In the genomic region with DNA sequence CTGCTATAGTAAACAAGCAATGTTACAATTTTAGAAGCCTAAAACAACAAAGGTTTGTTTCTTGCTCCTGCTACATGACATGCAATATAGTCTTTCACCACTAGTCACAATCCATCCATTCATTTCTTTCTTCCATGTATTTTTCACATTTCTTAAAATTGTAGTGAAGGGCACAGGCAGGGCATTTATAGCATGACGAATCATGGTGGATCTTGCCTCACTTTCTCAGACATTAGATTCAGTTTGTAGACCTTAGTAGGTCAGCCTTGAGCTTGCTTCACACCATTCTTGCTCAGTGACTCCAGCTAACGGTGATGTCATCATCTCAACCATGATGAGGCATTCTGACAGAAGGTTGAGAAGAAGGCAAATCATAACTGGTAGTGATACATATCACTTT, we compare ENCODE assay signal across 12 cellular contexts.
A peak's percentile ranks its signal among the peaks of the same experiment; 100 is the strongest.
DNase-seq lines count a peak whose midpoint lies in the region; ATAC-seq and TF ChIP-seq lines count a peak whose summit lies in the region.
"Had no signal": no experiment of that assay in that cellular context is flagged by ENCODE, and none has a peak within 500 bp of the region (broad histone marks: within the 10 kb centered on the region; RNA-seq: fewer than 3 reads in every experiment).

No MANE protein-coding gene starts in this region.

- H3K27ac ChIP-seq in SK-N-SH (ENCODE audit: low read depth in 2 of 2, low read length in 1 of 2) = no peak overlapping the region
- no peak overlapping the region for H3K27ac ChIP-seq in endodermal cell (ENCODE audit: low read depth, low read length)
- H3K27ac ChIP-seq in caudate nucleus (ENCODE audit: low read depth, low read length) = no peak overlapping the region
- H3K27ac ChIP-seq: A549, skin epidermis had no signal

- POLR2A ChIA-PET in SK-N-SH (lab: Yijun Ruan, JAX) = no interaction called here

- DNase-seq in SK-N-SH (no peak), M059J (ENCODE audit: low read depth) (peak; percentile 61), endodermal cell (no peak), type B pancreatic cell (ENCODE audit: extremely low spot score, unreplicated experiment) (no peak), caudate nucleus (lab: John Stamatoyannopoulos, UW) (no peak), ureter (ENCODE audit: low spot score) (no peak)
- DNase-seq in effector CD8-positive, alpha-beta T cell (lab: John Stamatoyannopoulos, UW) = no peak
- DNase-seq: activated CD8-positive, alpha-beta memory T cell treated with anti-CD3 and anti-CD28 coated beads, Interleukin-2, amount 10 ng/mL, durations not matched to agents 7 days and 5 days; T-cell had no signal

- no peaks in the 10 kb centered on the region for H3K79me2 ChIP-seq in SK-N-SH (ENCODE audit: insufficient read depth)

- H3K36me3 ChIP-seq in SK-N-SH (replicated peaks in 1 of 2; ENCODE audit: control insufficient read depth in 1 of 2, insufficient read depth in 2 of 2, low read length in 1 of 2) (no peaks in the 10 kb centered on the region), endodermal cell (ENCODE audit: control insufficient read depth, insufficient read depth, low read length) (no peaks in the 10 kb centered on the region)

- no peak for ATAC-seq in SK-N-SH treated with all-trans-retinoic acid at 6 μM for 48 hours
- ATAC-seq: A549; activated CD8-positive, alpha-beta memory T cell treated with anti-CD3 and anti-CD28 coated beads, Interleukin-2, amount 10 ng/mL, durations not matched to agents 7 days and 5 days; T-cell had no signal

- H3K27ac Mint-ChIP-seq in endodermal cell (no peak overlapping the region), type B pancreatic cell (no peak overlapping the region)
- H3K27ac Mint-ChIP-seq: activated CD8-positive, alpha-beta memory T cell treated with anti-CD3 and anti-CD28 coated beads, Interleukin-2, amount 10 ng/mL, durations not matched to agents 7 days and 5 days; T-cell had no signal

- H3K4me1 Mint-ChIP-seq in endodermal cell (peaks cover 15% of the 10 kb centered on the region), type B pancreatic cell (ENCODE audit: unreplicated experiment) (peaks cover 3% of the 10 kb centered on the region)
- H3K4me1 Mint-ChIP-seq: activated CD8-positive, alpha-beta memory T cell treated with anti-CD3 and anti-CD28 coated beads, Interleukin-2, amount 10 ng/mL, durations not matched to agents 7 days and 5 days; T-cell had no signal

- no peaks in the 10 kb centered on the region for H3F3A ChIP-seq in SK-N-SH (replicated peaks; ENCODE audit: insufficient read depth)

- H3K4me2 ChIP-seq in SK-N-SH = no peak overlapping the region
- H3K4me2 ChIP-seq: A549 had no signal

- TF ChIP-seq CTCF in SK-N-SH (IDR thresholded peaks at IDR 0.05) = peak; percentile 25; the same call in 1 of the 2 replicates
- peak; percentile 67 for TF ChIP-seq CTCF in endodermal cell (conservative IDR thresholded peaks at IDR 0.05)
- TF ChIP-seq CTCF in type B pancreatic cell (conservative IDR thresholded peaks at IDR 0.05) = peak; percentile 64

- H3K9me3 Mint-ChIP-seq in endodermal cell (no peaks in the 10 kb centered on the region), type B pancreatic cell (no peaks in the 10 kb centered on the region)

- H3K4me3 Mint-ChIP-seq in endodermal cell = no peak overlapping the region
- H3K4me3 Mint-ChIP-seq in type B pancreatic cell = no peak overlapping the region
- H3K4me3 Mint-ChIP-seq: activated CD8-positive, alpha-beta memory T cell treated with anti-CD3 and anti-CD28 coated beads, Interleukin-2, amount 10 ng/mL, durations not matched to agents 7 days and 5 days; T-cell had no signal

- no peak for TF ChIP-seq EP300 in SK-N-SH (IDR thresholded peaks at IDR 0.05; ENCODE audit: borderline replicate concordance in 1 of 2, low read depth in 1 of 2, low read length in 1 of 2)

- CTCF ChIA-PET in SK-N-SH (lab: Yijun Ruan, JAX) = interaction anchor here (0.9 kb wide), 1 partner anchor 15 kb away, joined by 4 read pairs; no protein-coding TSS in a partner anchor

- H3K9ac ChIP-seq in SK-N-SH (no peak overlapping the region), endodermal cell (ENCODE audit: extremely low read depth, low read length, poor library complexity, severe bottlenecking) (no peak overlapping the region)

- 23% methylated on average over 2 of the region's 2 CpGs for WGBS in SK-N-SH (ENCODE audit: low lambda C conversion rate)
- WGBS in endodermal cell (ENCODE audit: insufficient coverage in 1 of 2, insufficient read length in 1 of 2), 2 experiments = 45 to 50% methylated on average over 2 of the region's 2 CpGs

- no peak overlapping the region for H3K4me3 ChIP-seq in SK-N-SH (ENCODE audit: low read depth in 2 of 2, low read length in 1 of 2)
- H3K4me3 ChIP-seq in endodermal cell (ENCODE audit: low read length) = no peak overlapping the region
- H3K4me3 ChIP-seq: A549, skin epidermis had no signal

- H3K27me3 ChIP-seq in SK-N-SH (ENCODE audit: insufficient read depth) (no peaks in the 10 kb centered on the region), endodermal cell (ENCODE audit: control insufficient read depth, insufficient read depth, low read length, poor library complexity, severe bottlenecking) (no peaks in the 10 kb centered on the region)

- H3K9me3 ChIP-seq in SK-N-SH (no peaks in the 10 kb centered on the region), endodermal cell (ENCODE audit: control insufficient read depth, low read length) (no peaks in the 10 kb centered on the region)
- H3K9me3 ChIP-seq: A549 had no signal

- H3K27me3 Mint-ChIP-seq in endodermal cell (ENCODE audit: insufficient read depth) (no peaks in the 10 kb centered on the region), type B pancreatic cell (no peaks in the 10 kb centered on the region)
- H3K27me3 Mint-ChIP-seq: activated CD8-positive, alpha-beta memory T cell treated with anti-CD3 and anti-CD28 coated beads, Interleukin-2, amount 10 ng/mL, durations not matched to agents 7 days and 5 days; T-cell had no signal

- H3K36me3 Mint-ChIP-seq in endodermal cell (ENCODE audit: low read depth) = peaks cover 3% of the 10 kb centered on the region
- no peaks in the 10 kb centered on the region for H3K36me3 Mint-ChIP-seq in type B pancreatic cell
- H3K36me3 Mint-ChIP-seq: activated CD8-positive, alpha-beta memory T cell treated with anti-CD3 and anti-CD28 coated beads, Interleukin-2, amount 10 ng/mL, durations not matched to agents 7 days and 5 days; T-cell had no signal

- H3K4me1 ChIP-seq in SK-N-SH (ENCODE audit: control insufficient read depth in 1 of 2, insufficient read depth in 2 of 2, low read depth in 1 of 2, low read length in 1 of 2) = no peaks in the 10 kb centered on the region
- no peaks in the 10 kb centered on the region for H3K4me1 ChIP-seq in endodermal cell (ENCODE audit: control insufficient read depth, insufficient read depth, low read length)
- H3K4me1 ChIP-seq: A549 had no signal

- H2AFZ ChIP-seq in SK-N-SH (ENCODE audit: low read depth) = no peak overlapping the region

- no peaks in the 10 kb centered on the region for H4K20me1 ChIP-seq in SK-N-SH (ENCODE audit: insufficient read depth)

- H3K9me2 ChIP-seq in SK-N-SH = no peaks in the 10 kb centered on the region

- no peak for TF ChIP-seq RAD21 in SK-N-SH (IDR thresholded peaks at IDR 0.05; ENCODE audit: low read length)

TF ChIP-seq in SK-N-SH, 30 proteins besides CTCF, POLR2A, EP300 and RAD21 (continues in another document):
- TF ChIP-seq, protein P1, sequence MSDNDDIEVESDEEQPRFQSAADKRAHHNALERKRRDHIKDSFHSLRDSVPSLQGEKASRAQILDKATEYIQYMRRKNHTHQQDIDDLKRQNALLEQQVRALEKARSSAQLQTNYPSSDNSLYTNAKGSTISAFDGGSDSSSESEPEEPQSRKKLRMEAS (IDR thresholded peaks at IDR 0.05; ENCODE audit: low read depth) = no peak
- TF ChIP-seq CHD2 (IDR thresholded peaks at IDR 0.05; ENCODE audit: low read length, partially characterized antibody) = no peak
- no peak for TF ChIP-seq TCF12 (IDR thresholded peaks at IDR 0.05)
- no peak for TF ChIP-seq JUND (IDR thresholded peaks at IDR 0.05)
- no peak for TF ChIP-seq FOXM1 (IDR thresholded peaks at IDR 0.05; ENCODE audit: low read depth)
- TF ChIP-seq POLR2AphosphoS5 (IDR thresholded peaks at IDR 0.05; ENCODE audit: low read depth, low read length) = no peak

TF ChIP-seq in SK-N-SH treated with all-trans-retinoic acid at 6 μM for 48 hours, 23 proteins besides CTCF, POLR2A, EP300 and RAD21:
- TF ChIP-seq ARNTL (CRISPR knock-in tag; IDR thresholded peaks at IDR 0.05; ENCODE audit: borderline replicate concordance, low read depth) (no peak), OSR1 (CRISPR knock-in tag; IDR thresholded peaks at IDR 0.05) (no peak), RARB (CRISPR knock-in tag; IDR thresholded peaks at IDR 0.05) (no peak), CSDC2 (CRISPR knock-in tag; IDR thresholded peaks at IDR 0.05) (no peak), BACH2 (CRISPR knock-in tag; IDR thresholded peaks at IDR 0.05; ENCODE audit: borderline replicate concordance) (no peak), ZNF70 (CRISPR knock-in tag; IDR thresholded peaks at IDR 0.05) (no peak), ZNF8 (CRISPR knock-in tag; IDR thresholded peaks at IDR 0.05) (no peak), TCF4 (CRISPR knock-in tag; IDR thresholded peaks at IDR 0.05; ENCODE audit: borderline replicate concordance) (no peak), TSHZ2 (CRISPR knock-in tag; IDR thresholded peaks at IDR 0.05) (no peak), SNAI2 (CRISPR knock-in tag; IDR thresholded peaks at IDR 0.05) (no peak), ZNF565 (CRISPR knock-in tag; conservative IDR thresholded peaks at IDR 0.05; ENCODE audit: low read depth) (no peak)
